23 cellular contexts compared by ENCODE assay signal in genomic region chr4:65310586-65310985, GRCh38.
"Had no signal": no experiment of that assay in that cellular context is flagged by ENCODE, and none has a peak within 500 bp of the region (broad histone marks: within the 10 kb centered on the region; RNA-seq: fewer than 3 reads in every experiment).

No MANE protein-coding gene starts in this region.

- H3K36me3 Mint-ChIP-seq: mesothelial cell of epicardium; naive B cell; naive thymus-derived CD8-positive, alpha-beta T cell had no signal

- H3K27ac Mint-ChIP-seq: dendritic cell treated with granulocyte-macrophage colony-stimulating factor and Interleukin-4, amounts not matched to agents 40 ng/mL and 50 ng/mL, for 4 days; effector memory CD8-positive, alpha-beta T cell; endodermal cell; mesothelial cell of epicardium; naive B cell; naive thymus-derived CD8-positive, alpha-beta T cell had no signal

- ATAC-seq: effector memory CD8-positive, alpha-beta T cell; esophagus mucosa; gastrocnemius medialis; heart right ventricle; left cardiac atrium; left lung; left ventricle myocardium superior; lower lobe of right lung; mucosa of descending colon; naive thymus-derived CD8-positive, alpha-beta T cell had no signal

- H3K4me1 Mint-ChIP-seq: endodermal cell; mesothelial cell of epicardium; naive B cell; naive thymus-derived CD8-positive, alpha-beta T cell had no signal

- H3K27me3 Mint-ChIP-seq: dendritic cell treated with granulocyte-macrophage colony-stimulating factor and Interleukin-4, amounts not matched to agents 40 ng/mL and 50 ng/mL, for 4 days; effector memory CD8-positive, alpha-beta T cell; naive B cell; naive thymus-derived CD8-positive, alpha-beta T cell had no signal

- H3K9me3 Mint-ChIP-seq: dendritic cell treated with granulocyte-macrophage colony-stimulating factor and Interleukin-4, amounts not matched to agents 40 ng/mL and 50 ng/mL, for 4 days; effector memory CD8-positive, alpha-beta T cell; endodermal cell had no signal

- H3K4me3 Mint-ChIP-seq: dendritic cell treated with granulocyte-macrophage colony-stimulating factor and Interleukin-4, amounts not matched to agents 40 ng/mL and 50 ng/mL, for 4 days; effector memory CD8-positive, alpha-beta T cell; endodermal cell; mesothelial cell of epicardium; naive B cell; naive thymus-derived CD8-positive, alpha-beta T cell had no signal

- DNase-seq: cortex of kidney; effector CD8-positive, alpha-beta T cell; effector memory CD8-positive, alpha-beta T cell; endodermal cell; erythroblast; esophagus squamous epithelium; foreskin fibroblast; gastrocnemius medialis; glutamatergic neuron; head of caudate nucleus; heart right ventricle; hippocampal formation; left cardiac atrium; left lung; left ventricle myocardium superior; lower lobe of right lung; mesenchymal stem cell; mucosa of descending colon; naive B cell; naive thymus-derived CD8-positive, alpha-beta T cell had no signal
